Comparison of ENCODE assay signal across 28 cellular contexts in genomic region chr1:191508239-191508638, GRCh38.
DNase-seq lines count a peak whose midpoint lies in the region; ATAC-seq, FAIRE-seq and TF ChIP-seq lines count a peak whose summit lies in the region.
"Had no signal": no experiment of that assay in that cellular context is flagged by ENCODE, and none has a peak within 500 bp of the region (broad histone marks: within the 10 kb centered on the region; RNA-seq: fewer than 3 reads in every experiment).

No MANE protein-coding gene starts in this region.

- H3K27me3 Mint-ChIP-seq in Caco-2 (ENCODE audit: insufficient read depth, unreplicated experiment), result no peaks in the 10 kb centered on the region
- H3K27me3 Mint-ChIP-seq: activated CD4-positive, alpha-beta T cell treated with anti-CD3 and anti-CD28 coated beads, Interleukin-2, amount 10 ng/mL, durations not matched to agents 24 days and 14 days; activated naive CD8-positive, alpha-beta T cell treated with anti-CD3 and anti-CD28 coated beads for 36 hours; activated T-cell treated with anti-CD3 and anti-CD28 coated beads, Interleukin-2, amount 50 U/mL, for 24 hours; CD4-positive, alpha-beta T cell had no signal

- H3K4me3 Mint-ChIP-seq in Caco-2 (ENCODE audit: unreplicated experiment), result no peak overlapping the region
- H3K4me3 Mint-ChIP-seq: activated CD4-positive, alpha-beta T cell treated with anti-CD3 and anti-CD28 coated beads, Interleukin-2, amount 10 ng/mL, durations not matched to agents 24 days and 14 days; activated naive CD8-positive, alpha-beta T cell treated with anti-CD3 and anti-CD28 coated beads for 36 hours; activated T-cell treated with anti-CD3 and anti-CD28 coated beads, Interleukin-2, amount 50 U/mL, for 24 hours; CD4-positive, alpha-beta T cell; neural progenitor cell had no signal

- H3K4me1 ChIP-seq in A673 (ENCODE audit: insufficient read depth, low read length, poor library complexity, severe bottlenecking) (peaks cover 7% of the 10 kb centered on the region), kidney (ENCODE audit: control insufficient read depth in 1 of 2, insufficient read depth in 1 of 2, low read depth in 1 of 2, low read length in 2 of 2) (no peaks in the 10 kb centered on the region), right atrium auricular region (no peaks in the 10 kb centered on the region), Caco-2 (no peaks in the 10 kb centered on the region)
- H3K4me1 ChIP-seq: ascending aorta, gastroesophageal sphincter, neural progenitor cell, suprapubic skin, upper lobe of left lung had no signal

- H3K27ac Mint-ChIP-seq in Caco-2 (ENCODE audit: unreplicated experiment), result no peak overlapping the region
- H3K27ac Mint-ChIP-seq: activated CD4-positive, alpha-beta T cell treated with anti-CD3 and anti-CD28 coated beads, Interleukin-2, amount 10 ng/mL, durations not matched to agents 24 days and 14 days; activated naive CD8-positive, alpha-beta T cell treated with anti-CD3 and anti-CD28 coated beads for 36 hours; activated T-cell treated with anti-CD3 and anti-CD28 coated beads, Interleukin-2, amount 50 U/mL, for 24 hours; CD4-positive, alpha-beta T cell; neural progenitor cell had no signal

- CTCF ChIA-PET in A673 (lab: Charles Lee) (no interaction called here), Caco-2 (lab: Charles Lee) (no interaction called here)

- peaks cover under 1% of the 10 kb centered on the region for H3K4me1 Mint-ChIP-seq in Caco-2 (ENCODE audit: low read depth, unreplicated experiment)
- H3K4me1 Mint-ChIP-seq: activated CD4-positive, alpha-beta T cell treated with anti-CD3 and anti-CD28 coated beads, Interleukin-2, amount 10 ng/mL, durations not matched to agents 24 days and 14 days; activated naive CD8-positive, alpha-beta T cell treated with anti-CD3 and anti-CD28 coated beads for 36 hours; neural progenitor cell had no signal

- H3K4me3 ChIP-seq in A673 (ENCODE audit: low read depth, low read length, poor library complexity, severe bottlenecking) (no peak overlapping the region), kidney (ENCODE audit: low read length in 2 of 2) (peak overlapping the region; percentile 13 to 46), right atrium auricular region (no peak overlapping the region), Caco-2 (ENCODE audit: low read depth, low read length) (no peak overlapping the region)
- H3K4me3 ChIP-seq: ascending aorta, gastroesophageal sphincter, hepatocyte, neural progenitor cell, smooth muscle cell, suprapubic skin, upper lobe of left lung had no signal

- peaks cover 15% of the 10 kb centered on the region for H3K9me3 Mint-ChIP-seq in Caco-2 (ENCODE audit: unreplicated experiment)
- H3K9me3 Mint-ChIP-seq: activated CD4-positive, alpha-beta T cell treated with anti-CD3 and anti-CD28 coated beads, Interleukin-2, amount 10 ng/mL, durations not matched to agents 24 days and 14 days had no signal

- intact Hi-C loops in A673 (cut with micrococcal nuclease; ENCODE audit: unreplicated experiment), result no loop called here
- intact Hi-C loops in kidney (cut with DNase I), result no loop called here
- intact Hi-C loops in left cardiac atrium (cut with DNase I), result no loop called here
- intact Hi-C loops in Caco-2 (cut with micrococcal nuclease; ENCODE audit: unreplicated experiment), result no loop called here

- no peaks in the 10 kb centered on the region for H3K36me3 ChIP-seq in A673 (ENCODE audit: insufficient read depth, low read length, poor library complexity, severe bottlenecking)
- no peaks in the 10 kb centered on the region for H3K36me3 ChIP-seq in kidney (ENCODE audit: control insufficient read depth in 1 of 2, insufficient read depth in 2 of 2, low read length in 2 of 2)
- no peaks in the 10 kb centered on the region for H3K36me3 ChIP-seq in right atrium auricular region
- no peaks in the 10 kb centered on the region for H3K36me3 ChIP-seq in Caco-2 (ENCODE audit: control insufficient read depth, insufficient read depth, low read length)
- H3K36me3 ChIP-seq: ascending aorta, gastroesophageal sphincter, neural progenitor cell, suprapubic skin, upper lobe of left lung had no signal

- no peaks in the 10 kb centered on the region for H3K36me3 Mint-ChIP-seq in Caco-2 (ENCODE audit: insufficient read depth, unreplicated experiment)
- H3K36me3 Mint-ChIP-seq: activated naive CD8-positive, alpha-beta T cell treated with anti-CD3 and anti-CD28 coated beads for 36 hours had no signal

- no peak for FAIRE-seq in kidney (lab: Jason Lieb, UNC)

- H3K27ac ChIP-seq in A673 (ENCODE audit: low read depth, low read length, poor library complexity, severe bottlenecking), result no peak overlapping the region
- no peak overlapping the region for H3K27ac ChIP-seq in kidney (ENCODE audit: low read depth in 2 of 2, low read length in 2 of 2)
- no peak overlapping the region for H3K27ac ChIP-seq in right atrium auricular region
- H3K27ac ChIP-seq: ascending aorta, gastroesophageal sphincter, hepatocyte, neural progenitor cell, RWPE1, suprapubic skin, upper lobe of left lung had no signal

- H3K9ac ChIP-seq in kidney (ENCODE audit: low read length in 2 of 2), result no peak overlapping the region
- H3K9ac ChIP-seq: neural progenitor cell had no signal

- H3K9me3 ChIP-seq in A673 (ENCODE audit: low read depth, low read length, poor library complexity, severe bottlenecking), result no peaks in the 10 kb centered on the region
- no peaks in the 10 kb centered on the region for H3K9me3 ChIP-seq in kidney (ENCODE audit: control insufficient read depth in 1 of 2, low read length in 2 of 2)
- H3K9me3 ChIP-seq in right atrium auricular region, result peaks cover 0 to 5% of the 10 kb centered on the region in 2 donors
- peaks cover 3% of the 10 kb centered on the region; the same call in 1 of the 2 replicates for H3K9me3 ChIP-seq in Caco-2
- H3K9me3 ChIP-seq: ascending aorta, suprapubic skin, upper lobe of left lung had no signal

- ATAC-seq in GM19463 (IDR thresholded peaks at IDR 0.05; ENCODE audit: unreplicated experiment) (peak; percentile 73), HG03135 (IDR thresholded peaks at IDR 0.05; ENCODE audit: unreplicated experiment) (peak; percentile 63), left cardiac atrium (no peak)
- ATAC-seq: gastroesophageal sphincter, right cardiac atrium had no signal

- DNase-seq in A673 (ENCODE audit: low spot score) (peak; percentile 47), kidney (no peak), left cardiac atrium (no peak), right atrium auricular region (ENCODE audit: low spot score) (no peak), Caco-2 (no peak), KG1 (lab: John Stamatoyannopoulos, UW) (no peak)
- DNase-seq: activated CD4-positive, alpha-beta T cell treated with anti-CD3 and anti-CD28 coated beads, Interleukin-2, amount 10 ng/mL, durations not matched to agents 24 days and 14 days; activated effector memory CD4-positive, alpha-beta T cell treated with anti-CD3 and anti-CD28 coated beads, Interleukin-2, amount 50 U/mL, for 16 hours; activated naive CD8-positive, alpha-beta T cell treated with anti-CD3 and anti-CD28 coated beads for 36 hours; activated T-cell treated with anti-CD3 and anti-CD28 coated beads, Interleukin-2, amount 50 U/mL, for 24 hours; CD4-positive, alpha-beta T cell; IMR-90; NCI-H1436 treated with DMSO at 0.1 percent for 48 hours; NCI-H345; NCI-H748 treated with DMSO at 0.1 percent for 48 hours; right cardiac atrium; stimulated activated naive CD4-positive, alpha-beta T cell; T1000; upper lobe of left lung had no signal

- no TSS peak for BruUV-seq in A673 (replicated peaks; lab: Mats Ljungman, UMichigan)
- no TSS peak for BruUV-seq in Caco-2 (replicated peaks; lab: Mats Ljungman, UMichigan)

- POLR2A ChIA-PET in A673 (lab: Charles Lee; ENCODE audit: low non-redundant PET) (no interaction called here), Caco-2 (lab: Charles Lee) (no interaction called here)

- H3K27me3 ChIP-seq in A673 (replicated peaks; ENCODE audit: insufficient read depth, low read depth, low read length, poor library complexity) (no peaks in the 10 kb centered on the region), right atrium auricular region (no peaks in the 10 kb centered on the region), Caco-2 (replicated peaks; ENCODE audit: control insufficient read depth, insufficient read depth, low read length) (no peaks in the 10 kb centered on the region)
- H3K27me3 ChIP-seq: ascending aorta, gastroesophageal sphincter, hepatocyte, neural progenitor cell, suprapubic skin, upper lobe of left lung had no signal

- TF ChIP-seq CTCF in A673 (conservative IDR thresholded peaks at IDR 0.05; ENCODE audit: low read depth, low read length) (no peak), kidney (IDR thresholded peaks at IDR 0.05; ENCODE audit: borderline replicate concordance, extremely low read depth, insufficient read depth) (no peak), right atrium auricular region (IDR thresholded peaks at IDR 0.05) (no peak), Caco-2 (IDR thresholded peaks at IDR 0.05; ENCODE audit: insufficient read depth in 1 of 2, low read depth in 1 of 2, low read length in 1 of 2, severe bottlenecking in 1 of 2, unreplicated experiment in 1 of 2) (no peak)

Comparison
In these comparisons a context has a peak if more than half of its experiments do, and no peak if none do; other contexts are left out.
1. H3K4me3 ChIP-seq: peak in kidney (2 of 2); none in A673 (single experiment), right atrium auricular region (0 of 2) and Caco-2 (single experiment).
2. ATAC-seq: peak in GM19463 (single experiment) and HG03135 (single experiment); none in left cardiac atrium (0 of 2).